Comparison of ENCODE assay signal across 22 cellular contexts in genomic region chr5:87562068-87562467, GRCh38.
DNase-seq lines count a peak whose midpoint lies in the region; ATAC-seq, FAIRE-seq and TF ChIP-seq lines count a peak whose summit lies in the region.
"Had no signal": no experiment of that assay in that cellular context is flagged by ENCODE, and none has a peak within 500 bp of the region (broad histone marks: within the 10 kb centered on the region; RNA-seq: fewer than 3 reads in every experiment).

No MANE protein-coding gene starts in this region.

- peaks cover 8% of the 10 kb centered on the region for H3K27me3 Mint-ChIP-seq in CD4-positive, alpha-beta T cell

- no peak for ATAC-seq in GM21529 (IDR thresholded peaks at IDR 0.05; ENCODE audit: unreplicated experiment)
- ATAC-seq in CD4-positive, alpha-beta T cell (ENCODE audit: poor library complexity), result no peak
- no peak for ATAC-seq in HG02571 (IDR thresholded peaks at IDR 0.05; ENCODE audit: unreplicated experiment)
- ATAC-seq: A549, HCT116 had no signal

- FAIRE-seq in A204.1 (lab: Jason Lieb, UNC), result peak; percentile 95
- FAIRE-seq in TTC549 (lab: Jason Lieb, UNC), result peak; percentile 88
- peak; percentile 65 for FAIRE-seq in kidney (lab: Jason Lieb, UNC)
- FAIRE-seq: A549, GM12892 had no signal

- no peak for DNase-seq in kidney
- no peak for DNase-seq in CD4-positive, alpha-beta T cell
- DNase-seq: ACHN; AML-193; BE2C; Calu3; CD4-positive, alpha-beta memory T cell; COR-L47; DMS53; DMS79 treated with DMSO at 0.1 percent for 48 hours; GM23248; H9 had no signal

- no peaks in the 10 kb centered on the region for H3K4me1 Mint-ChIP-seq in CD4-positive, alpha-beta T cell (ENCODE audit: low read depth)
- H3K4me1 Mint-ChIP-seq: CD14-positive monocyte; CD4-positive, alpha-beta memory T cell; H9 had no signal

- H3K36me3 Mint-ChIP-seq in CD4-positive, alpha-beta T cell (ENCODE audit: low read depth), result no peaks in the 10 kb centered on the region
- H3K36me3 Mint-ChIP-seq: CD14-positive monocyte; CD4-positive, alpha-beta memory T cell had no signal

- H3K9me3 ChIP-seq in kidney (ENCODE audit: control insufficient read depth in 1 of 2, low read length in 2 of 2), result peaks cover 0 to 3% of the 10 kb centered on the region in 2 donors
- no peaks in the 10 kb centered on the region for H3K9me3 ChIP-seq in CD4-positive, alpha-beta T cell (ENCODE audit: control insufficient read depth, low read length)
- H3K9me3 ChIP-seq: A549, BE2C had no signal

- no peak overlapping the region for H3K9ac ChIP-seq in kidney (ENCODE audit: low read length in 2 of 2)
- H3K9ac ChIP-seq: BLaER1 treated with 17β-estradiol and CSF1 and Interleukin-3, amounts not matched to agents 10 nM and 100 nM; GM23248 had no signal

- H3K36me3 ChIP-seq in kidney (ENCODE audit: control insufficient read depth in 1 of 2, insufficient read depth in 2 of 2, low read length in 2 of 2), result no peaks in the 10 kb centered on the region
- H3K36me3 ChIP-seq: BE2C; BLaER1 treated with 17β-estradiol and CSF1 and Interleukin-3, amounts not matched to agents 10 nM and 100 nM had no signal

- H3K4me3 Mint-ChIP-seq in CD4-positive, alpha-beta T cell, result no peak overlapping the region
- H3K4me3 Mint-ChIP-seq: CD14-positive monocyte; CD4-positive, alpha-beta memory T cell; H9 had no signal

- TF ChIP-seq CTCF in kidney (IDR thresholded peaks at IDR 0.05; ENCODE audit: borderline replicate concordance, extremely low read depth, insufficient read depth), result no peak
- TF ChIP-seq CTCF in CD4-positive, alpha-beta T cell (IDR thresholded peaks at IDR 0.05), result no peak

- no peak overlapping the region for H3K27ac Mint-ChIP-seq in CD4-positive, alpha-beta T cell
- H3K27ac Mint-ChIP-seq: CD14-positive monocyte, H9 had no signal

- CTCF ChIA-PET in CD4-positive, alpha-beta T cell (lab: Charles Lee), result no interaction called here

- no peaks in the 10 kb centered on the region for H3K27me3 ChIP-seq in CD4-positive, alpha-beta T cell (ENCODE audit: control insufficient read depth, insufficient read depth, low read length)
- H3K27me3 ChIP-seq: BE2C; BLaER1 treated with 17β-estradiol and CSF1 and Interleukin-3, amounts not matched to agents 10 nM and 100 nM had no signal

- no peak overlapping the region for H3K27ac ChIP-seq in kidney (ENCODE audit: low read depth in 2 of 2, low read length in 2 of 2)
- H3K27ac ChIP-seq in CD4-positive, alpha-beta T cell (ENCODE audit: low read depth, low read length), result no peak overlapping the region
- H3K27ac ChIP-seq: 22Rv1; A549; BLaER1 treated with 17β-estradiol and CSF1 and Interleukin-3, amounts not matched to agents 10 nM and 100 nM; GM23248 had no signal

- POLR2A ChIA-PET in CD4-positive, alpha-beta T cell (lab: Charles Lee), result no interaction called here

- no peaks in the 10 kb centered on the region for H3K4me1 ChIP-seq in kidney (ENCODE audit: control insufficient read depth in 1 of 2, insufficient read depth in 1 of 2, low read depth in 1 of 2, low read length in 2 of 2)
- H3K4me1 ChIP-seq: A549; BE2C; BLaER1 treated with 17β-estradiol and CSF1 and Interleukin-3, amounts not matched to agents 10 nM and 100 nM had no signal

- intact Hi-C loops in kidney (cut with DNase I), result no loop called here
- intact Hi-C loops in CD4-positive, alpha-beta T cell (cut with DNase I, micrococcal nuclease), result no loop called here

- H3K4me3 ChIP-seq in kidney (ENCODE audit: low read length in 2 of 2), result no peak overlapping the region
- H3K4me3 ChIP-seq: A549; BLaER1 treated with 17β-estradiol and CSF1 and Interleukin-3, amounts not matched to agents 10 nM and 100 nM; GM23248 had no signal

- H3K9me3 Mint-ChIP-seq in CD4-positive, alpha-beta T cell, result peaks cover 3% of the 10 kb centered on the region
- H3K9me3 Mint-ChIP-seq: H9 had no signal
